Comparison of ENCODE assay signal across 10 cellular contexts in genomic region chrX:153688534-153688899, GRCh38. TPM values are rescaled to one million over a fixed set of nuclear protein-coding genes. Genes with fewer than 3 reads are reported as not detected.
DNase-seq lines count a peak whose midpoint lies in the region; ATAC-seq and TF ChIP-seq lines count a peak whose summit lies in the region.
"Had no signal": no experiment of that assay in that cellular context is flagged by ENCODE, and none has a peak within 500 bp of the region (broad histone marks: within the 10 kb centered on the region; RNA-seq: fewer than 3 reads in every experiment).

No MANE protein-coding gene starts in this region.

- H3K36me3 ChIP-seq in kidney epithelial cell (ENCODE audit: control insufficient read depth, insufficient read depth, low read length), result no peaks in the 10 kb centered on the region

- no peak overlapping the region for H3K4me3 Mint-ChIP-seq in stimulated activated naive CD8-positive, alpha-beta T cell treated with anti-CD3 and anti-CD28 coated beads, Interleukin-15, amount 100 ng/mL, for 72 hours
- H3K4me3 Mint-ChIP-seq: CD4-positive, alpha-beta memory T cell had no signal

- H3K4me1 Mint-ChIP-seq in stimulated activated naive CD8-positive, alpha-beta T cell treated with anti-CD3 and anti-CD28 coated beads, Interleukin-15, amount 100 ng/mL, for 72 hours, result peaks cover 5% of the 10 kb centered on the region
- H3K4me1 Mint-ChIP-seq: CD4-positive, alpha-beta memory T cell had no signal

- no peak for TF ChIP-seq CTCF in kidney epithelial cell (IDR thresholded peaks at IDR 0.05; ENCODE audit: insufficient read depth, low read length, poor library complexity, severe bottlenecking)

- no peak overlapping the region for H3K27ac Mint-ChIP-seq in stimulated activated naive CD8-positive, alpha-beta T cell treated with anti-CD3 and anti-CD28 coated beads, Interleukin-15, amount 100 ng/mL, for 72 hours
- H3K27ac Mint-ChIP-seq: CD4-positive, alpha-beta memory T cell had no signal

- no peaks in the 10 kb centered on the region for H3K9me3 Mint-ChIP-seq in stimulated activated naive CD8-positive, alpha-beta T cell treated with anti-CD3 and anti-CD28 coated beads, Interleukin-15, amount 100 ng/mL, for 72 hours
- H3K9me3 Mint-ChIP-seq: CD4-positive, alpha-beta memory T cell had no signal

- H3K27me3 Mint-ChIP-seq in stimulated activated naive CD8-positive, alpha-beta T cell treated with anti-CD3 and anti-CD28 coated beads, Interleukin-15, amount 100 ng/mL, for 72 hours, result peaks cover 30% of the 10 kb centered on the region
- H3K27me3 Mint-ChIP-seq: CD4-positive, alpha-beta memory T cell had no signal

- peaks cover 14% of the 10 kb centered on the region for H3K27me3 ChIP-seq in kidney epithelial cell (ENCODE audit: control insufficient read depth, insufficient read depth, low read length)

- ATAC-seq in stimulated activated naive CD8-positive, alpha-beta T cell treated with anti-CD3 and anti-CD28 coated beads, Interleukin-15, amount 100 ng/mL, for 72 hours, result peak; percentile 27
- no peak for ATAC-seq in stimulated activated naive CD8-positive, alpha-beta T cell treated with anti-CD3 and anti-CD28 coated beads, Interleukin-15, Interleukin-2, amounts not matched to agents 100 U/mL and 50 U/mL, for 24 hours
- no peak for ATAC-seq in activated CD4-positive, CD25-positive, alpha-beta regulatory T cell treated with anti-CD3 and anti-CD28 coated beads, Interleukin-2, amount 50 U/mL, for 24 hours

- DNase-seq in stimulated activated naive CD8-positive, alpha-beta T cell treated with anti-CD3 and anti-CD28 coated beads, Interleukin-15, amount 100 ng/mL, for 72 hours, result no peak
- no peak for DNase-seq in stimulated activated naive CD8-positive, alpha-beta T cell treated with anti-CD3 and anti-CD28 coated beads, Interleukin-15, Interleukin-2, amounts not matched to agents 100 U/mL and 50 U/mL, for 24 hours
- DNase-seq in kidney epithelial cell (ENCODE audit: low read depth) (no peak), NCI-H2081 treated with DMSO at 0.1 percent for 48 hours (lab: John Stamatoyannopoulos, UW) (no peak)
- no peak for DNase-seq in stimulated activated CD8-positive, alpha-beta memory T cell treated with anti-CD3 and anti-CD28 coated beads, Interleukin-4, amount 100 ng/mL, for 48 hours
- DNase-seq: activated T-cell treated with anti-CD3 and anti-CD28 coated beads for 4 hours, NCI-H1436 treated with DMSO at 0.1 percent for 48 hours, retina had no signal

- H3K4me3 ChIP-seq in kidney epithelial cell (ENCODE audit: low read depth, low read length), result peak overlapping the region; percentile 51

RNA-seq across cellular contexts. Expression of gene SLC6A8, which starts 0.8 kb away (rescaled TPM):
- total RNA-seq in kidney epithelial cell, result 35.0 and 36.0 TPM in 2 replicates

RNA-seq across cellular contexts. Expression of gene PNCK, which starts 14.9 kb away (rescaled TPM):
- 0.34 and 1.6 TPM in 2 replicates for total RNA-seq in kidney epithelial cell
- total RNA-seq: CD4-positive, alpha-beta memory T cell had no signal

RNA-seq across cellular contexts. Expression of gene BCAP31, which starts 35.7 kb away (rescaled TPM):
- total RNA-seq in kidney epithelial cell, result 148 and 179 TPM in 2 replicates

RNA-seq across cellular contexts. Expression of gene ABCD1, which starts 36.1 kb away (rescaled TPM):
- total RNA-seq in kidney epithelial cell, result 14.2 and 15.3 TPM in 2 replicates

RNA-seq across cellular contexts. Expression of gene DUSP9, which starts 41.5 kb away (rescaled TPM):
- 3.2 and 4.1 TPM in 2 replicates for total RNA-seq in kidney epithelial cell
- total RNA-seq: CD4-positive, alpha-beta memory T cell had no signal
